In the genomic region with DNA sequence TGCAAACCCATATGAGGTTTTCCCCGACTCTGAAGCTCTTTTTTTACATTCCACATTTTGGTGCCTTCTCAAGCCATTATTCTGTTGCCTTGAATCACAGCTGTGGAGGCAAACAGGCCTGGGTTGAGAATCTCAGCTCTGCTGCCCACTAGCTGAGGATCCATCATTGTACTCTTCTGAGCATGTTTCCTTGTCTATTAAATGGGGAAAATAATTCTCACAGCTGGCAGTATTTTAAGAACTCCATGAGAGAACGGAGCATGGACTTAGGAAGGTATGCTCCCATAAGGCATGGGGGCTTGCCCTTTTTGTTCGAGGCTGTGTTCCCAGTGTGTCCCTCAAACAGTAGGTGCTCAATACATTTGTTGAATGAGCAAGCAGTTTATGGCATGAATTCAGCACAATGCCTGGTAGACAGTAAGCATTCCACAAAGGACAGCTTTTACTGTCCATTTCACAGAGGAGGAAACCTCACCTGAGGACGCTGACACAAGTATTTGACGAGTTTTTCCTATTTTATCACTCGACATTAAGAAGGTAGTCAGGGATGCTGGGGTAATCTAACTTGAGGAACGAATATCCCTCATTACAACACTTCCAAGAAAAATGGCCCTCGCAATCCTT, we compare ENCODE assay signal across 10 cellular contexts. TPM values are rescaled to one million over a fixed set of nuclear protein-coding genes. Genes with fewer than 3 reads are reported as not detected.
DNase-seq lines count a peak whose midpoint lies in the region; ATAC-seq and TF ChIP-seq lines count a peak whose summit lies in the region.
"Had no signal": no experiment of that assay in that cellular context is flagged by ENCODE, and none has a peak within 500 bp of the region (broad histone marks: within the 10 kb centered on the region; RNA-seq: fewer than 3 reads in every experiment).

No MANE protein-coding gene starts in this region.

- H3K9me3 ChIP-seq in MM.1S (replicated peaks; ENCODE audit: insufficient read depth, low read length) (no peaks in the 10 kb centered on the region), sigmoid colon (no peaks in the 10 kb centered on the region)

- no peak overlapping the region for H3K4me2 ChIP-seq in MM.1S (ENCODE audit: low read depth, low read length)

- H3K27ac ChIP-seq in MM.1S (ENCODE audit: low read length) (no peak overlapping the region), sigmoid colon (peak overlapping the region in 3 of 4 donors; percentile 94 to 98 (median 95))

- H3K9me2 ChIP-seq in MM.1S (replicated peaks; ENCODE audit: insufficient read depth, low read length): no peaks in the 10 kb centered on the region

- no peaks in the 10 kb centered on the region for H3K27me3 ChIP-seq in MM.1S (replicated peaks; ENCODE audit: insufficient read depth, low read length)
- no peaks in the 10 kb centered on the region for H3K27me3 ChIP-seq in sigmoid colon

- H3K9ac ChIP-seq in MM.1S (ENCODE audit: low read length): no peak overlapping the region

- DNase-seq in ELF-1 (ENCODE audit: low read depth, low spot score) (peak; percentile 14), MM.1S (no peak), foreskin fibroblast (peak in 1 of 2 donors; percentile 65), sigmoid colon (no peak), SK-N-DZ (ENCODE audit: low spot score) (no peak), DMS53 treated with DMSO at 0.1 percent for 48 hours (lab: John Stamatoyannopoulos, UW; ENCODE audit: unreplicated experiment) (no peak)
- no peak for DNase-seq in central memory CD4-positive, alpha-beta T cell
- DNase-seq: activated CD4-positive, alpha-beta T cell treated with anti-CD3 and anti-CD28 coated beads, Interleukin-2, amount 50 U/mL, for 48 hours; NCI-H526 treated with DMSO at 0.1 percent for 48 hours had no signal

- H2AFZ ChIP-seq in MM.1S (ENCODE audit: low read length): no peak overlapping the region

- H3F3A ChIP-seq in MM.1S (ENCODE audit: insufficient read depth, low read length): peaks cover 13% of the 10 kb centered on the region

- peaks cover 26% of the 10 kb centered on the region for H3K79me2 ChIP-seq in MM.1S (ENCODE audit: low read length)

- H3K4me1 ChIP-seq in MM.1S (ENCODE audit: low read length): no peaks in the 10 kb centered on the region
- H3K4me1 ChIP-seq in sigmoid colon: peaks cover 0 to 7% (median 2%) of the 10 kb centered on the region in 4 donors

- no peak overlapping the region for H3K4me3 ChIP-seq in MM.1S (ENCODE audit: low read length)
- peak overlapping the region; percentile 77 to 82 for H3K4me3 ChIP-seq in foreskin fibroblast (ENCODE audit: low read depth in 1 of 2, low read length in 2 of 2)
- H3K4me3 ChIP-seq in sigmoid colon: no peak overlapping the region

- TF ChIP-seq POLR2A in sigmoid colon (IDR thresholded peaks at IDR 0.05): no peak

- no peaks in the 10 kb centered on the region for H4K20me1 ChIP-seq in MM.1S (ENCODE audit: insufficient read depth, low read length)

- 55 to 63% methylated on average over 8 of the region's 8 CpGs for WGBS in sigmoid colon, 2 donors

- ATAC-seq in GM19455 (IDR thresholded peaks at IDR 0.05; ENCODE audit: unreplicated experiment): no peak

- intact Hi-C loops in sigmoid colon (cut with DNase I): loop anchor here (10.0 kb wide), 1 partner anchor 304 kb away; a partner anchor contains a TSS

- H3K36me3 ChIP-seq in MM.1S (replicated peaks; ENCODE audit: insufficient read depth, low read length) (no peaks in the 10 kb centered on the region), sigmoid colon (no peaks in the 10 kb centered on the region)

- TF ChIP-seq EP300 in sigmoid colon (IDR thresholded peaks at IDR 0.05): no peak

- TF ChIP-seq CTCF in MM.1S (IDR thresholded peaks at IDR 0.05; ENCODE audit: low read length): 0 out of 2 replicates have a peak, but pooled peaks have one; percentile 11
- TF ChIP-seq CTCF in foreskin fibroblast (IDR thresholded peaks at IDR 0.05; ENCODE audit: low read depth, low read length): peak; percentile 35
- TF ChIP-seq CTCF in sigmoid colon (IDR thresholded peaks at IDR 0.05): no peak

RNA-seq across cellular contexts. Expression of a gene that starts 2.2 kb away (rescaled TPM):
- 10 to 100 TPM; 62.7 to 76.3 (median 73.7) TPM for total RNA-seq in sigmoid colon
- polyA plus RNA-seq in sigmoid colon: 1 to 10 TPM in 2 of 3 donors, under 1 TPM in 1; 0.69 to 8.7 (median 1.2) TPM
- 8.7 and 12.5 TPM in 2 replicates for polyA plus RNA-seq in SK-N-DZ (2014; cell fraction: cytosol; rRNA removed)
- 6.6 and 7.0 TPM in 2 replicates for polyA plus RNA-seq in SK-N-DZ (2014; cell fraction: nucleus; rRNA removed)

Comparison
In these comparisons a context has a peak if more than half of its experiments do, and no peak if none do; other contexts are left out.
1. H3K4me3 ChIP-seq: peak in foreskin fibroblast (2 of 2); none in MM.1S (single experiment) and sigmoid colon (0 of 4).
2. CTCF ChIP-seq: peak in MM.1S (single experiment) and foreskin fibroblast (single experiment); none in sigmoid colon (0 of 4).